Comparison of ENCODE assay signal across 1 cellular context in genomic region chr11:12212821-12213185, GRCh38.
TF ChIP-seq lines count a peak whose summit lies in the region.

No MANE protein-coding gene starts in this region.

TF ChIP-seq in IMR-90, 13 proteins besides CTCF, POLR2A, EP300 and RAD21:
- TF ChIP-seq FOS (IDR thresholded peaks at IDR 0.05; ENCODE audit: low read depth, low read length) (no peak), RCOR1 (IDR thresholded peaks at IDR 0.05; ENCODE audit: insufficient replicate concordance, low read length) (no peak), NFE2L2 (IDR thresholded peaks at IDR 0.05; ENCODE audit: low read depth, low read length) (no peak), SMC3 (IDR thresholded peaks at IDR 0.05; ENCODE audit: low read depth, low read length) (no peak), ELK1 (IDR thresholded peaks at IDR 0.05; ENCODE audit: borderline replicate concordance, low read depth, low read length) (no peak), RFX5 (IDR thresholded peaks at IDR 0.05; ENCODE audit: low read depth, low read length) (no peak), CEBPB (IDR thresholded peaks at IDR 0.05; ENCODE audit: low read depth, low read length) (no peak), BHLHE40 (IDR thresholded peaks at IDR 0.05; ENCODE audit: low read depth, low read length) (no peak)
- TF ChIP-seq, protein P1, sequence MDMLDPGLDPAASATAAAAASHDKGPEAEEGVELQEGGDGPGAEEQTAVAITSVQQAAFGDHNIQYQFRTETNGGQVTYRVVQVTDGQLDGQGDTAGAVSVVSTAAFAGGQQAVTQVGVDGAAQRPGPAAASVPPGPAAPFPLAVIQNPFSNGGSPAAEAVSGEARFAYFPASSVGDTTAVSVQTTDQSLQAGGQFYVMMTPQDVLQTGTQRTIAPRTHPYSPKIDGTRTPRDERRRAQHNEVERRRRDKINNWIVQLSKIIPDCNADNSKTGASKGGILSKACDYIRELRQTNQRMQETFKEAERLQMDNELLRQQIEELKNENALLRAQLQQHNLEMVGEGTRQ (IDR thresholded peaks at IDR 0.05; ENCODE audit: low read depth, low read length), result no peak
